33 cellular contexts compared by ENCODE assay signal in the genomic region with DNA sequence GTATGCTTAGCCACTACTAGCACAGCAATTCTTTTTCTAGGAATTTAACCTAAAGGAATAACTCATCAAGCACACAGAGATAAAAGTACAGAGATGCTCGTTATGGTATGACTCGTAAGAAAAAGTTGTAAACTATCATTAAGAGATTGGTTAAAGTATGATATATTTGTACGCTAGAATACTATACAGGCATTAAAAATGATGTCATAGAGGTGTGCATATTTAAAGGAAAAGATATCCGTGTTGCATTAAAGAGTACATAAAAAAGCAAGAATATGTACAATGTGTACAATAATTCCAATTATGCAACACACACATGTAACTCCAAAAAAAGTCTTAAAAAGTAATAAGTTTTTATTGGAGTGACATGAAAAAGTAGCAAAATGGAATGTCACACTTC.
"Had no signal": no experiment of that assay in that cellular context is flagged by ENCODE, and none has a peak within 500 bp of the region (broad histone marks: within the 10 kb centered on the region; RNA-seq: fewer than 3 reads in every experiment).

No MANE protein-coding gene starts in this region.

- H3K4me3 ChIP-seq: MG63 had no signal

- H3K9me3 ChIP-seq: MG63 had no signal

- DNase-seq: Karpas-422, Kasumi-1, MG63, MV-4-11, NCI-H1048, NCI-H1092, NCI-H1092 treated with DMSO at 0.1 percent for 48 hours, NCI-H1105, NCI-H1105 treated with DMSO at 0.1 percent for 48 hours, NCI-H1417, NCI-H1417 treated with DMSO at 0.1 percent for 48 hours, NCI-H1436, NCI-H1436 treated with DMSO at 0.1 percent for 48 hours, NCI-H146, NCI-H1694, NCI-H1694 treated with DMSO at 0.1 percent for 48 hours, NCI-H187, NCI-H187 treated with DMSO at 0.1 percent for 48 hours, NCI-H1930, NCI-H2029, NCI-H2029 treated with DMSO at 0.1 percent for 48 hours, NCI-H2081, NCI-H2081 treated with DMSO at 0.1 percent for 48 hours, NCI-H2107, NCI-H2171, NCI-H2171 treated with DMSO at 0.1 percent for 48 hours, NCI-H2227 treated with DMSO at 0.1 percent for 48 hours, NCI-H226, NCI-H345, NCI-H446, NCI-H446 treated with DMSO at 0.1 percent for 48 hours, NCI-H510A, NCI-H510A treated with DMSO at 0.1 percent for 48 hours had no signal

- H3K36me3 ChIP-seq: MG63 had no signal
